14 cellular contexts compared by ENCODE assay signal in the genomic region with DNA sequence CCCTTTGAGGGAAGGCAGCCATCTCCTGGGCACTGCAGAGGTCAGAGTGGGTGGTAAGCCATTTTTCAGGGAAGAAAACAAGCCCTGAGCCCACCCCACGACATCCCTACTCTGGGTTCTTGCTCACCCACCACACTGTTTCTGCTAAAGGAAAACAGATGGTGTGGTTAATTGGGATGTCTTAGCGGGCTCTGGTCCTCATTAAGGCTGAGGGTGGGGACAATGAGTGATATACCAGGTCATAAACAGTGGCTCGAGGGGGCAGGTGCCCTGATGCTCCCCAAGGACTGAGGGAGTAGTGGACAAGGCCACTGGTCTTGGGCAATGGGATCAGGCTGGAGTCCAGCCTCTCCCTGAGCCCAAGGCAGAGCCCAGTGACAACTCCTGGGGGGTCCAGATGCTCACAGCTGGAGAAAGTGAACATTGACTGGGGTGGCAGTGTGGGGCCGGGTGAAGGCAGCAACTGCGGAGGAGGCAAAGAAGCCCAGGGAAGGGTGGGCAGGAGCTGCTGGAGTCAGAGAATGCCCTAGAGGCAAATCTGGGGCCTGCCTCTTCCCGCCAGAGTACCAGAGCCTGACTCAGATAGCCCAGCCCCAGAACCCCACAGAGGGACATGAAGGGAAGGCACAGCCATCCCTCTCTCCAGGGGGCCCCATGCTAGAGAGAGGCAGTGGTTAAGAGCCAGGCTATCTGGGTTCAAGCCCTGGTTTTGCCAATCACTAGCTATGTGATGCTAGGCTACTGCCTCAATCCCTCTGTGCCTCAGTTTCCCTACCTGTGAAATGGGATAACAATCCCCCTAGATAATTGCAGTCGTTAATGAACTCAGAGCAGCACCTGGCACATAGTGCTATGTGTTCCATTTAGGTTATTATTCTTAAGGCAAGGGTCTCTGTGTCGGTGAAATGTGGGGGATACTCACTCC.
A peak's percentile ranks its signal among the peaks of the same experiment; 100 is the strongest.
DNase-seq lines count a peak whose midpoint lies in the region; ATAC-seq, FAIRE-seq and TF ChIP-seq lines count a peak whose summit lies in the region.
"Had no signal": no experiment of that assay in that cellular context is flagged by ENCODE, and none has a peak within 500 bp of the region (broad histone marks: within the 10 kb centered on the region; RNA-seq: fewer than 3 reads in every experiment).

No MANE protein-coding gene starts in this region.

- H3K4me2 ChIP-seq in BLaER1 (peak overlapping the region; percentile 37), endothelial cell of umbilical vein (ENCODE audit: insufficient read depth, low read length) (no peak overlapping the region)

- dilution Hi-C loops in endothelial cell of umbilical vein (cut with MboI; ENCODE audit: extremely low pct_ligation_motif_present, low sequenced_read_pairs), result no loop called here

- no peaks in the 10 kb centered on the region for H3K9me3 Mint-ChIP-seq in activated T-helper 17 cell treated with anti-CD3 and anti-CD28 coated beads, Interleukin-2, amount 50 U/mL, for 72 hours

- ATAC-seq in activated T-helper 17 cell treated with anti-CD3 and anti-CD28 coated beads, Interleukin-2, amount 50 U/mL, for 72 hours (replicated peaks), result no peak
- ATAC-seq in HG02884 (IDR thresholded peaks at IDR 0.05; ENCODE audit: unreplicated experiment), result no peak

- H4K20me1 ChIP-seq in BLaER1 (no peaks in the 10 kb centered on the region), endothelial cell of umbilical vein (replicated peaks; ENCODE audit: control insufficient read depth, extremely low read depth, insufficient read depth, low read length) (no peaks in the 10 kb centered on the region)

- H3K27me3 ChIP-seq in BLaER1 (no peaks in the 10 kb centered on the region), endothelial cell of umbilical vein (ENCODE audit: control insufficient read depth in 2 of 2, insufficient read depth in 2 of 2, low read length in 2 of 2) (no peaks in the 10 kb centered on the region)

- POLR2A ChIA-PET in endothelial cell of umbilical vein (lab: Charles Lee), result no interaction called here

- H3K27ac Mint-ChIP-seq in activated T-helper 17 cell treated with anti-CD3 and anti-CD28 coated beads, Interleukin-2, amount 50 U/mL, for 72 hours, result no peak overlapping the region
- H3K27ac Mint-ChIP-seq: activated T-cell treated with anti-CD3 and anti-CD28 coated beads, Interleukin-2, amount 50 U/mL, for 24 hours had no signal

- no peak for TF ChIP-seq CTCF in endothelial cell of umbilical vein (IDR thresholded peaks at IDR 0.05; ENCODE audit: extremely low read depth in 1 of 2, insufficient read depth in 1 of 2, low read depth in 1 of 2, low read length in 2 of 2)

- no peaks in the 10 kb centered on the region for H3K27me3 Mint-ChIP-seq in activated T-helper 17 cell treated with anti-CD3 and anti-CD28 coated beads, Interleukin-2, amount 50 U/mL, for 72 hours

- no TSS peak for BruUV-seq in endothelial cell of umbilical vein (replicated peaks; lab: Mats Ljungman, UMichigan)

- no peak for DNase-seq in endothelial cell of umbilical vein (ENCODE audit: low read depth, low spot score)
- DNase-seq in myocyte (ENCODE audit: low read depth), result peak; percentile 84
- DNase-seq in T-helper 9 cell, result no peak
- no peak for DNase-seq in NCI-H2081 treated with DMSO at 0.1 percent for 48 hours (lab: John Stamatoyannopoulos, UW)
- DNase-seq: activated CD4-positive, CD25-positive, alpha-beta regulatory T cell treated with anti-CD3 and anti-CD28 coated beads, Interleukin-2, amount 50 U/mL, for 72 hours; activated T-cell treated with anti-CD3 and anti-CD28 coated beads, Interleukin-2, amount 50 U/mL, for 24 hours; erythroblast; NCI-H1092; retina; SW 1271 had no signal

- no peak overlapping the region for H3K4me3 Mint-ChIP-seq in activated T-helper 17 cell treated with anti-CD3 and anti-CD28 coated beads, Interleukin-2, amount 50 U/mL, for 72 hours
- H3K4me3 Mint-ChIP-seq: activated T-cell treated with anti-CD3 and anti-CD28 coated beads, Interleukin-2, amount 50 U/mL, for 24 hours had no signal

- peaks cover 50% of the 10 kb centered on the region for H3K4me1 ChIP-seq in BLaER1
- H3K4me1 ChIP-seq in endothelial cell of umbilical vein (ENCODE audit: control insufficient read depth, extremely low read depth, insufficient read depth, low read length), result peaks cover 47% of the 10 kb centered on the region

- H3K4me3 ChIP-seq in BLaER1, result no peak overlapping the region
- no peak overlapping the region for H3K4me3 ChIP-seq in endothelial cell of umbilical vein (replicated peaks in 1 of 3; ENCODE audit: insufficient read depth in 1 of 3, low read depth in 1 of 3, low read length in 3 of 3)

- H2AFZ ChIP-seq in endothelial cell of umbilical vein (ENCODE audit: low read depth, low read length), result no peak overlapping the region

- H3K27ac ChIP-seq in BLaER1, result no peak overlapping the region
- peak overlapping the region; percentile 37 for H3K27ac ChIP-seq in endothelial cell of umbilical vein (ENCODE audit: insufficient read depth, low read depth, low read length)

- no peak for FAIRE-seq in endothelial cell of umbilical vein (lab: Jason Lieb, UNC)

- TF ChIP-seq POLR2A in endothelial cell of umbilical vein (IDR thresholded peaks at IDR 0.05; ENCODE audit: low read depth, low read length), result no peak

- CTCF ChIA-PET in endothelial cell of umbilical vein (lab: Charles Lee), result interaction anchor here (1.2 kb wide), 1 partner anchor 20 kb away, joined by 7 read pairs; no protein-coding TSS in a partner anchor

- no peaks in the 10 kb centered on the region for H3K36me3 Mint-ChIP-seq in activated T-helper 17 cell treated with anti-CD3 and anti-CD28 coated beads, Interleukin-2, amount 50 U/mL, for 72 hours (ENCODE audit: low read depth)

- no peaks in the 10 kb centered on the region for H3K4me1 Mint-ChIP-seq in activated T-helper 17 cell treated with anti-CD3 and anti-CD28 coated beads, Interleukin-2, amount 50 U/mL, for 72 hours

- H3K79me2 ChIP-seq in endothelial cell of umbilical vein (ENCODE audit: control insufficient read depth, insufficient read depth, low read length), result no peaks in the 10 kb centered on the region

- intact Hi-C loops in endothelial cell of umbilical vein (cut with micrococcal nuclease), result loop anchor here (5.0 kb wide), 2 partner anchors 53 to 283 kb away; a partner anchor contains a TSS

- H3K36me3 ChIP-seq in BLaER1 (no peaks in the 10 kb centered on the region; the same call in 1 of the 2 replicates), endothelial cell of umbilical vein (ENCODE audit: control insufficient read depth in 2 of 2, extremely low read depth in 1 of 2, insufficient read depth in 2 of 2, low read length in 2 of 2) (no peaks in the 10 kb centered on the region)

- no peaks in the 10 kb centered on the region for H3K9me1 ChIP-seq in endothelial cell of umbilical vein (replicated peaks; ENCODE audit: control insufficient read depth, extremely low read depth, insufficient read depth, low read length)

- peaks cover 6% of the 10 kb centered on the region for H3K9me3 ChIP-seq in BLaER1
- H3K9me3 ChIP-seq in endothelial cell of umbilical vein (replicated peaks; ENCODE audit: control insufficient read depth, insufficient read depth, low read length), result no peaks in the 10 kb centered on the region

- H3K9ac ChIP-seq in BLaER1 (no peak overlapping the region), endothelial cell of umbilical vein (replicated peaks; ENCODE audit: extremely low read depth, insufficient read depth, low read length) (no peak overlapping the region)

TF ChIP-seq in PFSK-1, 5 proteins besides CTCF, POLR2A, EP300 and RAD21:
- peak; percentile 29; the same call in 1 of the 2 replicates for TF ChIP-seq POLR2AphosphoS5 (IDR thresholded peaks at IDR 0.05; ENCODE audit: low read depth, low read length)
- TF ChIP-seq TAF1 (IDR thresholded peaks at IDR 0.05; ENCODE audit: borderline replicate concordance, insufficient read depth, low read length), result no peak

TF ChIP-seq in endothelial cell of umbilical vein, 7 proteins besides CTCF, POLR2A, EP300 and RAD21:
- TF ChIP-seq, protein P1, sequence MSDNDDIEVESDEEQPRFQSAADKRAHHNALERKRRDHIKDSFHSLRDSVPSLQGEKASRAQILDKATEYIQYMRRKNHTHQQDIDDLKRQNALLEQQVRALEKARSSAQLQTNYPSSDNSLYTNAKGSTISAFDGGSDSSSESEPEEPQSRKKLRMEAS (IDR thresholded peaks at IDR 0.05; ENCODE audit: insufficient read depth, insufficient read length), result no peak
- TF ChIP-seq JUN (IDR thresholded peaks at IDR 0.05; ENCODE audit: borderline replicate concordance, insufficient read depth, insufficient read length, low read depth), result no peak
- TF ChIP-seq EZH2 (IDR thresholded peaks at IDR 0.05; ENCODE audit: borderline replicate concordance, low read depth, low read length, severe bottlenecking), result no peak
- no peak for TF ChIP-seq FOS (IDR thresholded peaks at IDR 0.05; ENCODE audit: borderline replicate concordance, insufficient read depth, low read length)
- TF ChIP-seq GATA2 (IDR thresholded peaks at IDR 0.05; ENCODE audit: insufficient read depth, insufficient read length, low read depth, low read length), result no peak
- no peak for TF ChIP-seq MYC (IDR thresholded peaks at IDR 0.05; ENCODE audit: low read depth, low read length)
- TF ChIP-seq POLR2AphosphoS5 (IDR thresholded peaks at IDR 0.05; ENCODE audit: insufficient read depth, low read depth, low read length), result no peak
TF ChIP-seq in endothelial cell of umbilical vein: peak in this region for 0.
